Comparison of ENCODE assay signal across 1 cellular context in the genomic region with DNA sequence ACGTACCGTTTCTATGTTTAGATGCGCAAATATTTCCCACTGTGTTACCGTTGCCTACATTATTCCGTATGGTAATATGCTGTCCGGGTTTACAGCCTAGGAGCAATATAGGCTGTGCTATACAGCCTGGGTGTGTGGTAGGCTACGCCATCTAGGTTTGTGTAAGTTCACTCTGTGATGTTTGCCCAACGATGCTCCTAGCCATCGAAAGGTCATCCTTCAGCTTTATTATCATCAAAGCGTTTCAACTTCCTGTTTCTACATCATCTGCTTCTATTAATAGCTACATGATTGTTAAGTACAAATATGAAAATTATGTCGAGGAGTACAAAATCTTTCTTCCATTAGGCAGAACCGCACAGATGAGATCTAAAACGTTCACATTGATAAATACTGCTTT.
A peak's percentile ranks its signal among the peaks of the same experiment; 100 is the strongest.
TF ChIP-seq lines count a peak whose summit lies in the region.

No MANE protein-coding gene starts in this region.

TF ChIP-seq in K562, 482 proteins besides CTCF, POLR2A, EP300 and RAD21 (continued from another document and continues in another):
- TF ChIP-seq, protein P1, sequence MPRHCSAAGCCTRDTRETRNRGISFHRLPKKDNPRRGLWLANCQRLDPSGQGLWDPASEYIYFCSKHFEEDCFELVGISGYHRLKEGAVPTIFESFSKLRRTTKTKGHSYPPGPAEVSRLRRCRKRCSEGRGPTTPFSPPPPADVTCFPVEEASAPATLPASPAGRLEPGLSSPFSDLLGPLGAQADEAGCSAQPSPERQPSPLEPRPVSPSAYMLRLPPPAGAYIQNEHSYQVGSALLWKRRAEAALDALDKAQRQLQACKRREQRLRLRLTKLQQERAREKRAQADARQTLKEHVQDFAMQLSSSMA (CRISPR knock-in tag; IDR thresholded peaks at IDR 0.05): no peak
- TF ChIP-seq ZNF134 (CRISPR knock-in tag; conservative IDR thresholded peaks at IDR 0.05) (no peak), EGR1 (conservative IDR thresholded peaks at IDR 0.05) (no peak), FOXM1 (IDR thresholded peaks at IDR 0.05; ENCODE audit: low read depth) (no peak), FOXM1 (CRISPR knock-in tag; IDR thresholded peaks at IDR 0.05; ENCODE audit: low read depth) (no peak), GTF2A2 (tag; IDR thresholded peaks at IDR 0.05) (no peak), U2AF1 (optimal IDR thresholded peaks at IDR 0.05; ENCODE audit: low read depth, low read length) (no peak), HNRNPUL1 (IDR thresholded peaks at IDR 0.05; ENCODE audit: low read length) (no peak), ZNF76 (CRISPR knock-in tag; IDR thresholded peaks at IDR 0.05; ENCODE audit: borderline replicate concordance) (no peak), TAF1 (IDR thresholded peaks at IDR 0.05; ENCODE audit: control insufficient read depth, extremely low read depth, insufficient read depth, low read length, severe bottlenecking) (no peak), NFYB (IDR thresholded peaks at IDR 0.05; ENCODE audit: extremely low read depth, insufficient read length) (no peak), BDP1 (IDR thresholded peaks at IDR 0.05; ENCODE audit: insufficient read depth, insufficient read length) (no peak), CREBBP (IDR thresholded peaks at IDR 0.05; ENCODE audit: low read depth, low read length) (no peak), ZNF224 (CRISPR knock-in tag; IDR thresholded peaks at IDR 0.05) (no peak), POLR3A (IDR thresholded peaks at IDR 0.05; ENCODE audit: borderline replicate concordance, extremely low read depth, insufficient read depth, insufficient read length) (no peak), RNF2 (IDR thresholded peaks at IDR 0.05) (no peak), MEF2A (IDR thresholded peaks at IDR 0.05; ENCODE audit: control insufficient read depth, low read depth, low read length) (peak; percentile 84), RBM17 (IDR thresholded peaks at IDR 0.05; ENCODE audit: borderline replicate concordance, low read depth, low read length) (no peak), ZNF311 (CRISPR knock-in tag; IDR thresholded peaks at IDR 0.05) (no peak), ZNF140 (CRISPR knock-in tag; IDR thresholded peaks at IDR 0.05) (no peak), MCM2 (IDR thresholded peaks at IDR 0.05; ENCODE audit: low read depth) (no peak), ZNF75A (CRISPR knock-in tag; IDR thresholded peaks at IDR 0.05) (no peak), FOXK2 (conservative IDR thresholded peaks at IDR 0.05 in 1 of 2, IDR thresholded peaks at IDR 0.05 in 1 of 2; ENCODE audit: low read depth in 2 of 2) (no peak), HIVEP1 (CRISPR knock-in tag; IDR thresholded peaks at IDR 0.05) (no peak), SREBF2 (CRISPR knock-in tag; IDR thresholded peaks at IDR 0.05) (no peak), PTRF (tag; IDR thresholded peaks at IDR 0.05) (no peak), MEF2D (tag; conservative IDR thresholded peaks at IDR 0.05; ENCODE audit: low read depth) (peak; percentile 87), ZBTB8A (IDR thresholded peaks at IDR 0.05; ENCODE audit: partially characterized antibody) (no peak), NBN (IDR thresholded peaks at IDR 0.05; ENCODE audit: low read depth) (no peak), POLR2B (IDR thresholded peaks at IDR 0.05; ENCODE audit: low read depth, partially characterized antibody) (no peak), CBX5 (IDR thresholded peaks at IDR 0.05; ENCODE audit: borderline replicate concordance, low read depth) (no peak), GATA2 (CRISPR knock-in tag; IDR thresholded peaks at IDR 0.05) (no peak), LEF1 (IDR thresholded peaks at IDR 0.05) (peak; percentile 57; the same call in 1 of the 2 replicates), KLF16 (IDR thresholded peaks at IDR 0.05) (no peak), TGIF2 (CRISPR knock-in tag; IDR thresholded peaks at IDR 0.05) (no peak), ZNF436 (CRISPR knock-in tag; IDR thresholded peaks at IDR 0.05) (no peak), ZEB2 (IDR thresholded peaks at IDR 0.05) (no peak), PURB (CRISPR knock-in tag; IDR thresholded peaks at IDR 0.05; ENCODE audit: low read depth) (no peak), SRSF3 (IDR thresholded peaks at IDR 0.05; ENCODE audit: insufficient read depth, low read length) (no peak), FOXP1 (CRISPR knock-in tag; IDR thresholded peaks at IDR 0.05) (no peak)
- TF ChIP-seq, protein P2, sequence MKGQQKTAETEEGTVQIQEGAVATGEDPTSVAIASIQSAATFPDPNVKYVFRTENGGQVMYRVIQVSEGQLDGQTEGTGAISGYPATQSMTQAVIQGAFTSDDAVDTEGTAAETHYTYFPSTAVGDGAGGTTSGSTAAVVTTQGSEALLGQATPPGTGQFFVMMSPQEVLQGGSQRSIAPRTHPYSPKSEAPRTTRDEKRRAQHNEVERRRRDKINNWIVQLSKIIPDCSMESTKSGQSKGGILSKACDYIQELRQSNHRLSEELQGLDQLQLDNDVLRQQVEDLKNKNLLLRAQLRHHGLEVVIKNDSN (CRISPR knock-in tag; IDR thresholded peaks at IDR 0.05): no peak
- TF ChIP-seq, protein P3, sequence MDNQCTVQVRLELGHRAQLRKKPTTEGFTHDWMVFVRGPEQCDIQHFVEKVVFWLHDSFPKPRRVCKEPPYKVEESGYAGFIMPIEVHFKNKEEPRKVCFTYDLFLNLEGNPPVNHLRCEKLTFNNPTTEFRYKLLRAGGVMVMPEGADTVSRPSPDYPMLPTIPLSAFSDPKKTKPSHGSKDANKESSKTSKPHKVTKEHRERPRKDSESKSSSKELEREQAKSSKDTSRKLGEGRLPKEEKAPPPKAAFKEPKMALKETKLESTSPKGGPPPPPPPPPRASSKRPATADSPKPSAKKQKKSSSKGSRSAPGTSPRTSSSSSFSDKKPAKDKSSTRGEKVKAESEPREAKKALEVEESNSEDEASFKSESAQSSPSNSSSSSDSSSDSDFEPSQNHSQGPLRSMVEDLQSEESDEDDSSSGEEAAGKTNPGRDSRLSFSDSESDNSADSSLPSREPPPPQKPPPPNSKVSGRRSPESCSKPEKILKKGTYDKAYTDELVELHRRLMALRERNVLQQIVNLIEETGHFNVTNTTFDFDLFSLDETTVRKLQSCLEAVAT (IDR thresholded peaks at IDR 0.05): no peak
- TF ChIP-seq, protein P4, sequence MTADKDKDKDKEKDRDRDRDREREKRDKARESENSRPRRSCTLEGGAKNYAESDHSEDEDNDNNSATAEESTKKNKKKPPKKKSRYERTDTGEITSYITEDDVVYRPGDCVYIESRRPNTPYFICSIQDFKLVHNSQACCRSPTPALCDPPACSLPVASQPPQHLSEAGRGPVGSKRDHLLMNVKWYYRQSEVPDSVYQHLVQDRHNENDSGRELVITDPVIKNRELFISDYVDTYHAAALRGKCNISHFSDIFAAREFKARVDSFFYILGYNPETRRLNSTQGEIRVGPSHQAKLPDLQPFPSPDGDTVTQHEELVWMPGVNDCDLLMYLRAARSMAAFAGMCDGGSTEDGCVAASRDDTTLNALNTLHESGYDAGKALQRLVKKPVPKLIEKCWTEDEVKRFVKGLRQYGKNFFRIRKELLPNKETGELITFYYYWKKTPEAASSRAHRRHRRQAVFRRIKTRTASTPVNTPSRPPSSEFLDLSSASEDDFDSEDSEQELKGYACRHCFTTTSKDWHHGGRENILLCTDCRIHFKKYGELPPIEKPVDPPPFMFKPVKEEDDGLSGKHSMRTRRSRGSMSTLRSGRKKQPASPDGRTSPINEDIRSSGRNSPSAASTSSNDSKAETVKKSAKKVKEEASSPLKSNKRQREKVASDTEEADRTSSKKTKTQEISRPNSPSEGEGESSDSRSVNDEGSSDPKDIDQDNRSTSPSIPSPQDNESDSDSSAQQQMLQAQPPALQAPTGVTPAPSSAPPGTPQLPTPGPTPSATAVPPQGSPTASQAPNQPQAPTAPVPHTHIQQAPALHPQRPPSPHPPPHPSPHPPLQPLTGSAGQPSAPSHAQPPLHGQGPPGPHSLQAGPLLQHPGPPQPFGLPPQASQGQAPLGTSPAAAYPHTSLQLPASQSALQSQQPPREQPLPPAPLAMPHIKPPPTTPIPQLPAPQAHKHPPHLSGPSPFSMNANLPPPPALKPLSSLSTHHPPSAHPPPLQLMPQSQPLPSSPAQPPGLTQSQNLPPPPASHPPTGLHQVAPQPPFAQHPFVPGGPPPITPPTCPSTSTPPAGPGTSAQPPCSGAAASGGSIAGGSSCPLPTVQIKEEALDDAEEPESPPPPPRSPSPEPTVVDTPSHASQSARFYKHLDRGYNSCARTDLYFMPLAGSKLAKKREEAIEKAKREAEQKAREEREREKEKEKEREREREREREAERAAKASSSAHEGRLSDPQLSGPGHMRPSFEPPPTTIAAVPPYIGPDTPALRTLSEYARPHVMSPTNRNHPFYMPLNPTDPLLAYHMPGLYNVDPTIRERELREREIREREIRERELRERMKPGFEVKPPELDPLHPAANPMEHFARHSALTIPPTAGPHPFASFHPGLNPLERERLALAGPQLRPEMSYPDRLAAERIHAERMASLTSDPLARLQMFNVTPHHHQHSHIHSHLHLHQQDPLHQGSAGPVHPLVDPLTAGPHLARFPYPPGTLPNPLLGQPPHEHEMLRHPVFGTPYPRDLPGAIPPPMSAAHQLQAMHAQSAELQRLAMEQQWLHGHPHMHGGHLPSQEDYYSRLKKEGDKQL (CRISPR knock-in tag; IDR thresholded peaks at IDR 0.05; ENCODE audit: borderline replicate concordance): no peak
- TF ChIP-seq, protein P5, sequence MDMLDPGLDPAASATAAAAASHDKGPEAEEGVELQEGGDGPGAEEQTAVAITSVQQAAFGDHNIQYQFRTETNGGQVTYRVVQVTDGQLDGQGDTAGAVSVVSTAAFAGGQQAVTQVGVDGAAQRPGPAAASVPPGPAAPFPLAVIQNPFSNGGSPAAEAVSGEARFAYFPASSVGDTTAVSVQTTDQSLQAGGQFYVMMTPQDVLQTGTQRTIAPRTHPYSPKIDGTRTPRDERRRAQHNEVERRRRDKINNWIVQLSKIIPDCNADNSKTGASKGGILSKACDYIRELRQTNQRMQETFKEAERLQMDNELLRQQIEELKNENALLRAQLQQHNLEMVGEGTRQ (CRISPR knock-in tag; IDR thresholded peaks at IDR 0.05): no peak
- TF ChIP-seq, protein P6, sequence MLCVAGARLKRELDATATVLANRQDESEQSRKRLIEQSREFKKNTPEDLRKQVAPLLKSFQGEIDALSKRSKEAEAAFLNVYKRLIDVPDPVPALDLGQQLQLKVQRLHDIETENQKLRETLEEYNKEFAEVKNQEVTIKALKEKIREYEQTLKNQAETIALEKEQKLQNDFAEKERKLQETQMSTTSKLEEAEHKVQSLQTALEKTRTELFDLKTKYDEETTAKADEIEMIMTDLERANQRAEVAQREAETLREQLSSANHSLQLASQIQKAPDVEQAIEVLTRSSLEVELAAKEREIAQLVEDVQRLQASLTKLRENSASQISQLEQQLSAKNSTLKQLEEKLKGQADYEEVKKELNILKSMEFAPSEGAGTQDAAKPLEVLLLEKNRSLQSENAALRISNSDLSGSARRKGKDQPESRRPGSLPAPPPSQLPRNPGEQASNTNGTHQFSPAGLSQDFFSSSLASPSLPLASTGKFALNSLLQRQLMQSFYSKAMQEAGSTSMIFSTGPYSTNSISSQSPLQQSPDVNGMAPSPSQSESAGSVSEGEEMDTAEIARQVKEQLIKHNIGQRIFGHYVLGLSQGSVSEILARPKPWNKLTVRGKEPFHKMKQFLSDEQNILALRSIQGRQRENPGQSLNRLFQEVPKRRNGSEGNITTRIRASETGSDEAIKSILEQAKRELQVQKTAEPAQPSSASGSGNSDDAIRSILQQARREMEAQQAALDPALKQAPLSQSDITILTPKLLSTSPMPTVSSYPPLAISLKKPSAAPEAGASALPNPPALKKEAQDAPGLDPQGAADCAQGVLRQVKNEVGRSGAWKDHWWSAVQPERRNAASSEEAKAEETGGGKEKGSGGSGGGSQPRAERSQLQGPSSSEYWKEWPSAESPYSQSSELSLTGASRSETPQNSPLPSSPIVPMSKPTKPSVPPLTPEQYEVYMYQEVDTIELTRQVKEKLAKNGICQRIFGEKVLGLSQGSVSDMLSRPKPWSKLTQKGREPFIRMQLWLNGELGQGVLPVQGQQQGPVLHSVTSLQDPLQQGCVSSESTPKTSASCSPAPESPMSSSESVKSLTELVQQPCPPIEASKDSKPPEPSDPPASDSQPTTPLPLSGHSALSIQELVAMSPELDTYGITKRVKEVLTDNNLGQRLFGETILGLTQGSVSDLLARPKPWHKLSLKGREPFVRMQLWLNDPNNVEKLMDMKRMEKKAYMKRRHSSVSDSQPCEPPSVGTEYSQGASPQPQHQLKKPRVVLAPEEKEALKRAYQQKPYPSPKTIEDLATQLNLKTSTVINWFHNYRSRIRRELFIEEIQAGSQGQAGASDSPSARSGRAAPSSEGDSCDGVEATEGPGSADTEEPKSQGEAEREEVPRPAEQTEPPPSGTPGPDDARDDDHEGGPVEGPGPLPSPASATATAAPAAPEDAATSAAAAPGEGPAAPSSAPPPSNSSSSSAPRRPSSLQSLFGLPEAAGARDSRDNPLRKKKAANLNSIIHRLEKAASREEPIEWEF (CRISPR knock-in tag; IDR thresholded peaks at IDR 0.05): no peak
- TF ChIP-seq, protein P7, sequence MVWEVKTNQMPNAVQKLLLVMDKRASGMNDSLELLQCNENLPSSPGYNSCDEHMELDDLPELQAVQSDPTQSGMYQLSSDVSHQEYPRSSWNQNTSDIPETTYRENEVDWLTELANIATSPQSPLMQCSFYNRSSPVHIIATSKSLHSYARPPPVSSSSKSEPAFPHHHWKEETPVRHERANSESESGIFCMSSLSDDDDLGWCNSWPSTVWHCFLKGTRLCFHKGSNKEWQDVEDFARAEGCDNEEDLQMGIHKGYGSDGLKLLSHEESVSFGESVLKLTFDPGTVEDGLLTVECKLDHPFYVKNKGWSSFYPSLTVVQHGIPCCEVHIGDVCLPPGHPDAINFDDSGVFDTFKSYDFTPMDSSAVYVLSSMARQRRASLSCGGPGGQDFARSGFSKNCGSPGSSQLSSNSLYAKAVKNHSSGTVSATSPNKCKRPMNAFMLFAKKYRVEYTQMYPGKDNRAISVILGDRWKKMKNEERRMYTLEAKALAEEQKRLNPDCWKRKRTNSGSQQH (CRISPR knock-in tag; IDR thresholded peaks at IDR 0.05): no peak
- TF ChIP-seq, protein P8, sequence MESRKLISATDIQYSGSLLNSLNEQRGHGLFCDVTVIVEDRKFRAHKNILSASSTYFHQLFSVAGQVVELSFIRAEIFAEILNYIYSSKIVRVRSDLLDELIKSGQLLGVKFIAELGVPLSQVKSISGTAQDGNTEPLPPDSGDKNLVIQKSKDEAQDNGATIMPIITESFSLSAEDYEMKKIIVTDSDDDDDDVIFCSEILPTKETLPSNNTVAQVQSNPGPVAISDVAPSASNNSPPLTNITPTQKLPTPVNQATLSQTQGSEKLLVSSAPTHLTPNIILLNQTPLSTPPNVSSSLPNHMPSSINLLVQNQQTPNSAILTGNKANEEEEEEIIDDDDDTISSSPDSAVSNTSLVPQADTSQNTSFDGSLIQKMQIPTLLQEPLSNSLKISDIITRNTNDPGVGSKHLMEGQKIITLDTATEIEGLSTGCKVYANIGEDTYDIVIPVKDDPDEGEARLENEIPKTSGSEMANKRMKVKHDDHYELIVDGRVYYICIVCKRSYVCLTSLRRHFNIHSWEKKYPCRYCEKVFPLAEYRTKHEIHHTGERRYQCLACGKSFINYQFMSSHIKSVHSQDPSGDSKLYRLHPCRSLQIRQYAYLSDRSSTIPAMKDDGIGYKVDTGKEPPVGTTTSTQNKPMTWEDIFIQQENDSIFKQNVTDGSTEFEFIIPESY (CRISPR knock-in tag; IDR thresholded peaks at IDR 0.05): peak; percentile 37; the same call in 1 of the 2 replicates
- TF ChIP-seq, protein P9, sequence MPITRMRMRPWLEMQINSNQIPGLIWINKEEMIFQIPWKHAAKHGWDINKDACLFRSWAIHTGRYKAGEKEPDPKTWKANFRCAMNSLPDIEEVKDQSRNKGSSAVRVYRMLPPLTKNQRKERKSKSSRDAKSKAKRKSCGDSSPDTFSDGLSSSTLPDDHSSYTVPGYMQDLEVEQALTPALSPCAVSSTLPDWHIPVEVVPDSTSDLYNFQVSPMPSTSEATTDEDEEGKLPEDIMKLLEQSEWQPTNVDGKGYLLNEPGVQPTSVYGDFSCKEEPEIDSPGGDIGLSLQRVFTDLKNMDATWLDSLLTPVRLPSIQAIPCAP (CRISPR knock-in tag; IDR thresholded peaks at IDR 0.05; ENCODE audit: borderline replicate concordance): no peak
